Comparison of ENCODE assay signal across 8 cellular contexts in genomic region chr9:121545875-121546423, GRCh38. TPM values are rescaled to one million over a fixed set of nuclear protein-coding genes. Genes with fewer than 3 reads are reported as not detected.
A peak's percentile ranks its signal among the peaks of the same experiment; 100 is the strongest.
DNase-seq lines count a peak whose midpoint lies in the region; ATAC-seq and TF ChIP-seq lines count a peak whose summit lies in the region.

No MANE protein-coding gene starts in this region.

- H3K36me3 Mint-ChIP-seq in activated CD8-positive, alpha-beta T cell treated with anti-CD3 and anti-CD28 coated beads for 36 hours (ENCODE audit: low read depth): no peaks in the 10 kb centered on the region
- no peaks in the 10 kb centered on the region for H3K36me3 Mint-ChIP-seq in endodermal cell (ENCODE audit: low read depth)

- WGBS in endodermal cell (ENCODE audit: insufficient coverage in 1 of 2, insufficient read length in 1 of 2), 2 experiments: 9 to 13% methylated on average over 4 to 27 of the region's 27 CpGs

- CTCF ChIA-PET in activated CD8-positive, alpha-beta T cell treated with anti-CD3 and anti-CD28 coated beads for 36 hours (lab: Charles Lee): interaction anchor here (0.6 to 2.4 kb wide), 35 partner anchors 10 to 577 kb away, joined by 3 to 19 read pairs (median 4); no protein-coding TSS in a partner anchor

- no peaks in the 10 kb centered on the region for H3K4me1 Mint-ChIP-seq in activated CD8-positive, alpha-beta T cell treated with anti-CD3 and anti-CD28 coated beads for 36 hours (ENCODE audit: low read depth)
- H3K4me1 Mint-ChIP-seq in endodermal cell: peaks cover 3% of the 10 kb centered on the region

- intact Hi-C loops in activated CD8-positive, alpha-beta T cell treated with anti-CD3 and anti-CD28 coated beads for 36 hours (cut with micrococcal nuclease): loop anchor here (10.0 kb wide), 1 partner anchor 139 kb away; no protein-coding TSS in a partner anchor

- H3K27me3 ChIP-seq in endodermal cell (ENCODE audit: control insufficient read depth, insufficient read depth, low read length, poor library complexity, severe bottlenecking): no peaks in the 10 kb centered on the region

- H3K9me3 ChIP-seq in endodermal cell (ENCODE audit: control insufficient read depth, low read length): no peaks in the 10 kb centered on the region

- H3K36me3 ChIP-seq in endodermal cell (ENCODE audit: control insufficient read depth, insufficient read depth, low read length): no peaks in the 10 kb centered on the region

- peak; percentile 83 for TF ChIP-seq CTCF in activated CD8-positive, alpha-beta T cell treated with anti-CD3 and anti-CD28 coated beads for 36 hours (IDR thresholded peaks at IDR 0.05)
- TF ChIP-seq CTCF in endodermal cell (conservative IDR thresholded peaks at IDR 0.05): peak; percentile 96

- peaks cover 25% of the 10 kb centered on the region for H3K27me3 Mint-ChIP-seq in activated CD8-positive, alpha-beta T cell treated with anti-CD3 and anti-CD28 coated beads for 36 hours
- peaks cover 47% of the 10 kb centered on the region for H3K27me3 Mint-ChIP-seq in endodermal cell (ENCODE audit: insufficient read depth)

- H3K4me1 ChIP-seq in endodermal cell (ENCODE audit: control insufficient read depth, insufficient read depth, low read length): no peaks in the 10 kb centered on the region

- H3K9ac ChIP-seq in endodermal cell (ENCODE audit: extremely low read depth, low read length, poor library complexity, severe bottlenecking): no peak overlapping the region

- H3K4me3 ChIP-seq in endodermal cell (ENCODE audit: low read length): no peak overlapping the region

- POLR2A ChIA-PET in activated CD8-positive, alpha-beta T cell treated with anti-CD3 and anti-CD28 coated beads for 36 hours (lab: Charles Lee): interaction anchor here (0.5 kb wide), 1 partner anchor 9 kb away, joined by 3 read pairs; no protein-coding TSS in a partner anchor

- DNase-seq in AG20443 (ENCODE audit: low spot score) (peak; percentile 97), NCI-H748 treated with DMSO at 0.1 percent for 48 hours (lab: John Stamatoyannopoulos, UW) (peak; percentile 65), endodermal cell (peak; percentile 99), middle frontal gyrus (ENCODE audit: extremely low spot score, low spot score) (peak; percentile 81)
- DNase-seq in activated CD8-positive, alpha-beta T cell treated with anti-CD3 and anti-CD28 coated beads for 36 hours: peak; percentile 85
- DNase-seq in stimulated activated CD8-positive, alpha-beta memory T cell treated with anti-CD3 and anti-CD28 coated beads, Interleukin-2, amount 100 ng/mL, for 48 hours (ENCODE audit: low read depth in 2 of 2): peak; percentile 67 to 72

- no peak overlapping the region for H3K4me3 Mint-ChIP-seq in activated CD8-positive, alpha-beta T cell treated with anti-CD3 and anti-CD28 coated beads for 36 hours
- no peak overlapping the region for H3K4me3 Mint-ChIP-seq in endodermal cell

- H3K27ac Mint-ChIP-seq in activated CD8-positive, alpha-beta T cell treated with anti-CD3 and anti-CD28 coated beads for 36 hours: no peak overlapping the region
- no peak overlapping the region for H3K27ac Mint-ChIP-seq in endodermal cell

- H3K27ac ChIP-seq in endodermal cell (ENCODE audit: low read depth, low read length): no peak overlapping the region

- ATAC-seq in GM19035 (IDR thresholded peaks at IDR 0.05; ENCODE audit: unreplicated experiment) (peak; percentile 82), HG03571 (IDR thresholded peaks at IDR 0.05; ENCODE audit: unreplicated experiment) (peak; percentile 88)
- ATAC-seq in activated CD8-positive, alpha-beta T cell treated with anti-CD3 and anti-CD28 coated beads for 36 hours: peak; percentile 84

- H3K9me3 Mint-ChIP-seq in activated CD8-positive, alpha-beta T cell treated with anti-CD3 and anti-CD28 coated beads for 36 hours: no peaks in the 10 kb centered on the region
- no peaks in the 10 kb centered on the region for H3K9me3 Mint-ChIP-seq in endodermal cell

RNA-seq across cellular contexts. Expression of gene GGTA1, which starts 46.3 kb away (rescaled TPM):
- total RNA-seq in activated CD8-positive, alpha-beta T cell treated with anti-CD3 and anti-CD28 coated beads for 36 hours: not detected
- not detected for total RNA-seq in endodermal cell
- not detected for polyA plus RNA-seq in endodermal cell (2013, experiment 1 of 2)
- polyA plus RNA-seq in endodermal cell (2013, experiment 2 of 2): not detected
